23 cellular contexts compared by ENCODE assay signal in genomic region chr9:126519660-126520425, GRCh38.
A peak's percentile ranks its signal among the peaks of the same experiment; 100 is the strongest.
DNase-seq lines count a peak whose midpoint lies in the region; TF ChIP-seq lines count a peak whose summit lies in the region.
"Had no signal": no experiment of that assay in that cellular context is flagged by ENCODE, and none has a peak within 500 bp of the region (broad histone marks: within the 10 kb centered on the region; RNA-seq: fewer than 3 reads in every experiment).

No MANE protein-coding gene starts in this region.

- peak; percentile 33 for DNase-seq in activated naive CD4-positive, alpha-beta T cell treated with Interleukin-2 at 50 U/mL for 16 hours
- no peak for DNase-seq in activated naive CD4-positive, alpha-beta T cell treated with anti-CD3 and anti-CD28 coated beads, Interleukin-2, amount 10 ng/mL, durations not matched to agents 7 days and 5 days
- peak; percentile 26 for DNase-seq in NCI-H146 (lab: John Stamatoyannopoulos, UW)
- DNase-seq in endodermal cell = peak; percentile 71
- peak; percentile 52 for DNase-seq in sigmoid colon
- DNase-seq in HuH-7.5 (ENCODE audit: low spot score) = no peak
- no peak for DNase-seq in C1 segment of cervical spinal cord (lab: John Stamatoyannopoulos, UW)
- DNase-seq in NCI-H2029 treated with DMSO at 0.1 percent for 48 hours (lab: John Stamatoyannopoulos, UW) = no peak
- DNase-seq: activated CD4-positive, alpha-beta T cell treated with anti-CD3 and anti-CD28 coated beads, Interleukin-2, amount 10 ng/mL, durations not matched to agents 7 days and 5 days; Calu3; cortex of kidney; esophagus squamous epithelium; heart right ventricle; KBM-7; midbrain; NCI-H1105; NCI-H2227 treated with DMSO at 0.1 percent for 48 hours; ovary; small intestine; T1000; uterus had no signal

- peaks cover 91% of the 10 kb centered on the region for H3K27me3 Mint-ChIP-seq in activated naive CD4-positive, alpha-beta T cell treated with anti-CD3 and anti-CD28 coated beads, Interleukin-2, amount 10 ng/mL, durations not matched to agents 7 days and 5 days
- peaks cover 8% of the 10 kb centered on the region for H3K27me3 Mint-ChIP-seq in endodermal cell (ENCODE audit: insufficient read depth)

- intact Hi-C loops in sigmoid colon (cut with DNase I) = no loop called here

- no peak for TF ChIP-seq EP300 in sigmoid colon (IDR thresholded peaks at IDR 0.05)

- H3K4me1 Mint-ChIP-seq in activated naive CD4-positive, alpha-beta T cell treated with anti-CD3 and anti-CD28 coated beads, Interleukin-2, amount 10 ng/mL, durations not matched to agents 7 days and 5 days = peaks cover 31% of the 10 kb centered on the region
- peaks cover 57% of the 10 kb centered on the region for H3K4me1 Mint-ChIP-seq in endodermal cell

- TF ChIP-seq POLR2A in sigmoid colon (IDR thresholded peaks at IDR 0.05) = no peak

- H3K36me3 ChIP-seq in endodermal cell (ENCODE audit: control insufficient read depth, insufficient read depth, low read length) = no peaks in the 10 kb centered on the region
- H3K36me3 ChIP-seq in sigmoid colon = no peaks in the 10 kb centered on the region
- H3K36me3 ChIP-seq: ascending aorta, esophagus squamous epithelium, heart right ventricle, ovary, SJSA1, uterus had no signal

- CTCF ChIA-PET in activated naive CD4-positive, alpha-beta T cell treated with anti-CD3 and anti-CD28 coated beads, Interleukin-2, amount 10 ng/mL, durations not matched to agents 7 days and 5 days (lab: Charles Lee) = no interaction called here

- H3K27ac ChIP-seq in endodermal cell (ENCODE audit: low read depth, low read length) = no peak overlapping the region
- H3K27ac ChIP-seq in sigmoid colon = no peak overlapping the region
- H3K27ac ChIP-seq: ascending aorta, esophagus squamous epithelium, heart right ventricle, ovary, SJSA1, uterus had no signal

- no peak overlapping the region for H3K9ac ChIP-seq in endodermal cell (ENCODE audit: extremely low read depth, low read length, poor library complexity, severe bottlenecking)

- 80 to 85% methylated on average over 21 to 22 of the region's 22 CpGs for WGBS in endodermal cell (ENCODE audit: insufficient coverage in 1 of 2, insufficient read length in 1 of 2), 2 experiments
- 77 to 79% methylated on average over 22 of the region's 22 CpGs for WGBS in sigmoid colon, 2 donors

- H3K4me1 ChIP-seq in endodermal cell (ENCODE audit: control insufficient read depth, insufficient read depth, low read length) (peaks cover 35% of the 10 kb centered on the region), sigmoid colon (peaks cover 0 to 13% (median 12%) of the 10 kb centered on the region in 4 donors)
- H3K4me1 ChIP-seq: uterus had no signal

- no peaks in the 10 kb centered on the region for H3K9me3 Mint-ChIP-seq in activated naive CD4-positive, alpha-beta T cell treated with anti-CD3 and anti-CD28 coated beads, Interleukin-2, amount 10 ng/mL, durations not matched to agents 7 days and 5 days
- H3K9me3 Mint-ChIP-seq in endodermal cell = no peaks in the 10 kb centered on the region
- H3K9me3 Mint-ChIP-seq: activated CD4-positive, alpha-beta T cell treated with anti-CD3 and anti-CD28 coated beads, Interleukin-2, amount 10 ng/mL, durations not matched to agents 7 days and 5 days had no signal

- H3K36me3 Mint-ChIP-seq in activated naive CD4-positive, alpha-beta T cell treated with anti-CD3 and anti-CD28 coated beads, Interleukin-2, amount 10 ng/mL, durations not matched to agents 7 days and 5 days = no peaks in the 10 kb centered on the region
- H3K36me3 Mint-ChIP-seq in endodermal cell (ENCODE audit: low read depth) = no peaks in the 10 kb centered on the region

- TF ChIP-seq CTCF in endodermal cell (conservative IDR thresholded peaks at IDR 0.05) (no peak), sigmoid colon (IDR thresholded peaks at IDR 0.05) (no peak)

- no peaks in the 10 kb centered on the region for H3K9me3 ChIP-seq in endodermal cell (ENCODE audit: control insufficient read depth, low read length)
- no peaks in the 10 kb centered on the region for H3K9me3 ChIP-seq in sigmoid colon
- H3K9me3 ChIP-seq: ascending aorta, esophagus squamous epithelium, heart right ventricle, ovary, SJSA1, uterus had no signal

- H3K27me3 ChIP-seq in endodermal cell (ENCODE audit: control insufficient read depth, insufficient read depth, low read length, poor library complexity, severe bottlenecking) (no peaks in the 10 kb centered on the region), sigmoid colon (peaks cover 26 to 100% (median 82%) of the 10 kb centered on the region in 3 donors)
- H3K27me3 ChIP-seq: ascending aorta, ovary had no signal

- no peak overlapping the region for H3K27ac Mint-ChIP-seq in activated naive CD4-positive, alpha-beta T cell treated with anti-CD3 and anti-CD28 coated beads, Interleukin-2, amount 10 ng/mL, durations not matched to agents 7 days and 5 days
- no peak overlapping the region for H3K27ac Mint-ChIP-seq in endodermal cell
- H3K27ac Mint-ChIP-seq: activated CD4-positive, alpha-beta T cell treated with anti-CD3 and anti-CD28 coated beads, Interleukin-2, amount 10 ng/mL, durations not matched to agents 7 days and 5 days had no signal

- H3K4me3 ChIP-seq in endodermal cell (ENCODE audit: low read length) (no peak overlapping the region), sigmoid colon (no peak overlapping the region)
- H3K4me3 ChIP-seq: ascending aorta, esophagus squamous epithelium, heart right ventricle, ovary, SJSA1, uterus had no signal

- H3K4me3 Mint-ChIP-seq in activated naive CD4-positive, alpha-beta T cell treated with anti-CD3 and anti-CD28 coated beads, Interleukin-2, amount 10 ng/mL, durations not matched to agents 7 days and 5 days = no peak overlapping the region
- no peak overlapping the region for H3K4me3 Mint-ChIP-seq in endodermal cell
- H3K4me3 Mint-ChIP-seq: activated CD4-positive, alpha-beta T cell treated with anti-CD3 and anti-CD28 coated beads, Interleukin-2, amount 10 ng/mL, durations not matched to agents 7 days and 5 days had no signal

Comparison
In these comparisons a context has a peak if more than half of its experiments do, and no peak if none do; other contexts are left out.
1. DNase-seq: peak in activated naive CD4-positive, alpha-beta T cell treated with Interleukin-2 at 50 U/mL for 16 hours (single experiment), NCI-H146 (single experiment), endodermal cell (single experiment) and sigmoid colon (single experiment); none in activated naive CD4-positive, alpha-beta T cell treated with anti-CD3 and anti-CD28 coated beads, Interleukin-2, amount 10 ng/mL, durations not matched to agents 7 days and 5 days (single experiment), HuH-7.5 (single experiment), C1 segment of cervical spinal cord (0 of 14) and NCI-H2029 treated with DMSO at 0.1 percent for 48 hours (single experiment).